In the genomic region with DNA sequence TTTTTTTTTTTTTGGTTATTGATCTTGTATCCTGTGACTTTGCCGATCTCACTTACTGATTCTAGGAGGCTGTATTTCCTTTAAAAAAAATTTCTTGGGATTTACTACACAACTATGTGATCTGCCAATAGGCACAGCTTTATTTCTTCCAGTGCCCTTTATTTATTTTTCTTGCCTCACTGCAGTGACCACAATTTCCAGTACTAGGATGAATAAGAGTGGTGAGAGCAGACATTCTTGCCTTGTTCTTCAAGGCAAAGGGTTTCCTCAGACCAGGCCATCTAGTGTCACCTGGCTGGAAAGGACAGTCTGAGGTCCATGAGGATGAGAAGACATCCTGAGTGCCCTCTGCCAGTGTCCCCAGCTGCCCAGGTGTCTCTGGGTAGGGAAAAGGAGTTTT, we compare ENCODE assay signal across 27 cellular contexts.
A peak's percentile ranks its signal among the peaks of the same experiment; 100 is the strongest.
DNase-seq lines count a peak whose midpoint lies in the region; FAIRE-seq and TF ChIP-seq lines count a peak whose summit lies in the region.
"Had no signal": no experiment of that assay in that cellular context is flagged by ENCODE, and none has a peak within 500 bp of the region (broad histone marks: within the 10 kb centered on the region; RNA-seq: fewer than 3 reads in every experiment).

No MANE protein-coding gene starts in this region.

- H3K4me1 ChIP-seq in neuronal stem cell (ENCODE audit: control insufficient read depth in 2 of 2, insufficient read depth in 1 of 2, low read depth in 1 of 2, low read length in 2 of 2), result peaks cover 0 to 6% of the 10 kb centered on the region in 2 donors
- H3K4me1 ChIP-seq: A549; BLaER1 treated with 17β-estradiol and CSF1 and Interleukin-3, amounts not matched to agents 10 nM and 100 nM; HAP-1 had no signal

- DNase-seq in HT1080 (ENCODE audit: low read depth), result peak; percentile 17
- peak; percentile 39 for DNase-seq in RCC 7860 (ENCODE audit: low spot score)
- peak; percentile 22 for DNase-seq in astrocyte of the spinal cord (ENCODE audit: low read depth, low spot score)
- no peak for DNase-seq in neuronal stem cell (ENCODE audit: low spot score)
- no peak for DNase-seq in NCI-H2081 treated with DMSO at 0.1 percent for 48 hours (lab: John Stamatoyannopoulos, UW)
- DNase-seq in HCEC 1CT, result no peak
- no peak for DNase-seq in activated T-helper 2 cell treated with anti-CD3 and anti-CD28 coated beads, Interferon-gamma antibody, Interleukin-2, Interleukin-4, amounts not matched to agents 10 μg/mL and 5 μg/mL and 100 μg/mL, durations not matched to agents 14 hours and 24 hours and 36 hours (ENCODE audit: low spot score)
- DNase-seq: AML-193; CD4-positive, alpha-beta T cell; DMS53; Karpas-422; MV-4-11; NCI-H1105; NCI-H1436 treated with DMSO at 0.1 percent for 48 hours; NCI-H187 treated with DMSO at 0.1 percent for 48 hours; NCI-H446; NCI-H526; NCI-H82; SHP77; T-cell had no signal

- no peak overlapping the region for H3K4me2 ChIP-seq in neuronal stem cell (ENCODE audit: insufficient read depth, low read length, poor library complexity, severe bottlenecking)
- H3K4me2 ChIP-seq: A549; BLaER1 treated with 17β-estradiol and CSF1 and Interleukin-3, amounts not matched to agents 10 nM and 100 nM; GM23338 had no signal

- H3K27me3 ChIP-seq in neuronal stem cell (ENCODE audit: control insufficient read depth in 3 of 3, insufficient read depth in 3 of 3, low read depth in 1 of 3, low read length in 3 of 3), result no peaks in the 10 kb centered on the region
- H3K27me3 ChIP-seq: BLaER1 treated with 17β-estradiol and CSF1 and Interleukin-3, amounts not matched to agents 10 nM and 100 nM had no signal

- H2BK15ac ChIP-seq in neuronal stem cell (ENCODE audit: low read length), result no peak overlapping the region

- in situ Hi-C loops in astrocyte of the spinal cord (cut with HindIII; ENCODE audit: low sequenced_read_pairs), result no loop called here

- no CpG with 5 or more reads among the region's 1 CpG for WGBS in neuronal stem cell (ENCODE audit: extremely low coverage in 2 of 2, insufficient read length in 2 of 2, insufficient replicate concordance in 1 of 2), 2 donors

- no peak overlapping the region for H2AFZ ChIP-seq in neuronal stem cell (ENCODE audit: low read length)
- H2AFZ ChIP-seq: GM23338 had no signal

- no peak overlapping the region for H3K4ac ChIP-seq in neuronal stem cell (ENCODE audit: low read length)

- FAIRE-seq in RCC 7860 (lab: Jason Lieb, UNC), result no peak
- FAIRE-seq: A549, G401.6, GM12878 had no signal

- no peak overlapping the region for H3K27ac Mint-ChIP-seq in activated T-helper 2 cell treated with anti-CD3 and anti-CD28 coated beads, Interferon-gamma antibody, Interleukin-2, Interleukin-4, amounts not matched to agents 10 μg/mL and 5 μg/mL and 100 μg/mL, durations not matched to agents 14 hours and 24 hours and 36 hours
- H3K27ac Mint-ChIP-seq: CD4-positive, alpha-beta T cell; GM23338; T-cell had no signal

- H3K4me3 ChIP-seq in astrocyte of the spinal cord (ENCODE audit: low read depth, low read length) (no peak overlapping the region), neuronal stem cell (ENCODE audit: low read length in 2 of 2) (no peak overlapping the region)
- H3K4me3 ChIP-seq: A549; BLaER1 treated with 17β-estradiol and CSF1 and Interleukin-3, amounts not matched to agents 10 nM and 100 nM; GM12878; GM23338; HAP-1 had no signal

- no peak overlapping the region for H2BK5ac ChIP-seq in neuronal stem cell (ENCODE audit: low read length)

- no peaks in the 10 kb centered on the region for H3K4me1 Mint-ChIP-seq in activated T-helper 2 cell treated with anti-CD3 and anti-CD28 coated beads, Interferon-gamma antibody, Interleukin-2, Interleukin-4, amounts not matched to agents 10 μg/mL and 5 μg/mL and 100 μg/mL, durations not matched to agents 14 hours and 24 hours and 36 hours (ENCODE audit: low read depth)
- H3K4me1 Mint-ChIP-seq: GM23338, T-cell had no signal

- intact Hi-C loops in activated T-helper 2 cell treated with anti-CD3 and anti-CD28 coated beads, Interferon-gamma antibody, Interleukin-2, Interleukin-4, amounts not matched to agents 10 μg/mL and 5 μg/mL and 100 μg/mL, durations not matched to agents 14 hours and 24 hours and 36 hours (cut with micrococcal nuclease), result no loop called here

- no peak overlapping the region for H2BK120ac ChIP-seq in neuronal stem cell (ENCODE audit: low read depth, low read length)

- no peak overlapping the region for H3K14ac ChIP-seq in neuronal stem cell (ENCODE audit: low read length)

- H3K27ac ChIP-seq in neuronal stem cell (replicated peaks; ENCODE audit: low read length), result no peak overlapping the region
- H3K27ac ChIP-seq: A549; BLaER1 treated with 17β-estradiol and CSF1 and Interleukin-3, amounts not matched to agents 10 nM and 100 nM; HL-60 had no signal

- H3K23ac ChIP-seq in neuronal stem cell (ENCODE audit: low read depth, low read length, poor library complexity), result no peak overlapping the region

- H3K4me3 Mint-ChIP-seq in activated T-helper 2 cell treated with anti-CD3 and anti-CD28 coated beads, Interferon-gamma antibody, Interleukin-2, Interleukin-4, amounts not matched to agents 10 μg/mL and 5 μg/mL and 100 μg/mL, durations not matched to agents 14 hours and 24 hours and 36 hours (ENCODE audit: low read depth), result no peak overlapping the region
- H3K4me3 Mint-ChIP-seq: CD4-positive, alpha-beta T cell; GM23338; T-cell had no signal

- H3K9me3 Mint-ChIP-seq in activated T-helper 2 cell treated with anti-CD3 and anti-CD28 coated beads, Interferon-gamma antibody, Interleukin-2, Interleukin-4, amounts not matched to agents 10 μg/mL and 5 μg/mL and 100 μg/mL, durations not matched to agents 14 hours and 24 hours and 36 hours, result no peaks in the 10 kb centered on the region
- H3K9me3 Mint-ChIP-seq: CD4-positive, alpha-beta T cell; T-cell had no signal

- no peak overlapping the region for H2AK5ac ChIP-seq in neuronal stem cell (ENCODE audit: low read depth, low read length)

- no peaks in the 10 kb centered on the region for H3K36me3 Mint-ChIP-seq in activated T-helper 2 cell treated with anti-CD3 and anti-CD28 coated beads, Interferon-gamma antibody, Interleukin-2, Interleukin-4, amounts not matched to agents 10 μg/mL and 5 μg/mL and 100 μg/mL, durations not matched to agents 14 hours and 24 hours and 36 hours (ENCODE audit: low read depth)
- H3K36me3 Mint-ChIP-seq: T-cell had no signal

- H3K9ac ChIP-seq in neuronal stem cell (ENCODE audit: low read depth, low read length, poor library complexity), result no peak overlapping the region
- H3K9ac ChIP-seq: BLaER1 treated with 17β-estradiol and CSF1 and Interleukin-3, amounts not matched to agents 10 nM and 100 nM had no signal

- TF ChIP-seq CTCF in astrocyte of the spinal cord (IDR thresholded peaks at IDR 0.05; ENCODE audit: low read depth, low read length), result no peak

- H3K27me3 Mint-ChIP-seq in activated T-helper 2 cell treated with anti-CD3 and anti-CD28 coated beads, Interferon-gamma antibody, Interleukin-2, Interleukin-4, amounts not matched to agents 10 μg/mL and 5 μg/mL and 100 μg/mL, durations not matched to agents 14 hours and 24 hours and 36 hours (ENCODE audit: low read depth), result no peaks in the 10 kb centered on the region

- H4K91ac ChIP-seq in neuronal stem cell (ENCODE audit: low read depth, low read length, poor library complexity), result no peak overlapping the region

- H3K18ac ChIP-seq in neuronal stem cell (ENCODE audit: low read length), result peak overlapping the region; percentile 35

- no peaks in the 10 kb centered on the region for H3K79me1 ChIP-seq in neuronal stem cell (ENCODE audit: low read depth, low read length)

- no peaks in the 10 kb centered on the region for H3K36me3 ChIP-seq in neuronal stem cell (replicated peaks in 1 of 2; ENCODE audit: control insufficient read depth in 2 of 2, insufficient read depth in 2 of 2, low read length in 2 of 2)
- H3K36me3 ChIP-seq: BLaER1 treated with 17β-estradiol and CSF1 and Interleukin-3, amounts not matched to agents 10 nM and 100 nM; HAP-1 had no signal

- H4K8ac ChIP-seq in neuronal stem cell (ENCODE audit: low read depth, low read length), result no peak overlapping the region

- H3K9me3 ChIP-seq in neuronal stem cell (replicated peaks in 1 of 2; ENCODE audit: control insufficient read depth in 2 of 2, insufficient read depth in 1 of 2, low read depth in 1 of 2, low read length in 2 of 2), result no peaks in the 10 kb centered on the region
- H3K9me3 ChIP-seq: A549; BLaER1 treated with 17β-estradiol and CSF1 and Interleukin-3, amounts not matched to agents 10 nM and 100 nM; HAP-1 had no signal

- H2BK12ac ChIP-seq in neuronal stem cell (ENCODE audit: low read length), result no peak overlapping the region

Comparison
In these comparisons a context has a peak if more than half of its experiments do, and no peak if none do; other contexts are left out.
1. DNase-seq: peak in HT1080 (single experiment), RCC 7860 (single experiment) and astrocyte of the spinal cord (single experiment); none in neuronal stem cell (single experiment), NCI-H2081 treated with DMSO at 0.1 percent for 48 hours (single experiment), HCEC 1CT (single experiment) and activated T-helper 2 cell treated with anti-CD3 and anti-CD28 coated beads, Interferon-gamma antibody, Interleukin-2, Interleukin-4, amounts not matched to agents 10 μg/mL and 5 μg/mL and 100 μg/mL, durations not matched to agents 14 hours and 24 hours and 36 hours (single experiment).